Comparison of ENCODE assay signal across 21 cellular contexts in the genomic region with DNA sequence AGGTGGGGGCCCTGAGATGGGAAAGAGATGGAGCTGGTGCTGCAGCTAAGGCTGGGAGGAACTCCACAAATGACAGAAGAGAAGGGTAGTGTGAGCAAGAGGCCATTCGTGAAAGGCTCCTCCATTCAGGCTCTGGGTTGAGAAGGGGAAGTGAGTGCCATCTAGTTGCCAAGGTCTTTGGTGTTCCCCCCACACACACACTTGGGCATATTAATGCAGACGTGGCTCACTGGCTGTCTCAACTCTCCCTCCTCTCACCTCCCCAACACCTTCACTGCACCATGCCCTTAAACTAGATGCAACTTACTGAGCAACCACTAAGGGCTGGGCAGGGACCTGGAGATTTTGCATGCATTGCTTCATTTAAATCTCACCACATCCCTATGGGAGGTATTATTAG. TPM values are rescaled to one million over a fixed set of nuclear protein-coding genes. Genes with fewer than 3 reads are reported as not detected.
DNase-seq lines count a peak whose midpoint lies in the region; ATAC-seq and TF ChIP-seq lines count a peak whose summit lies in the region.
"Had no signal": no experiment of that assay in that cellular context is flagged by ENCODE, and none has a peak within 500 bp of the region (broad histone marks: within the 10 kb centered on the region; RNA-seq: fewer than 3 reads in every experiment).

No MANE protein-coding gene starts in this region.

- no peak overlapping the region for H3K27ac ChIP-seq in Karpas-422 (ENCODE audit: low read length)
- H3K27ac ChIP-seq: Peyer's patch had no signal

- H3K36me3 ChIP-seq in Karpas-422 (ENCODE audit: insufficient read depth, low read length) = no peaks in the 10 kb centered on the region
- H3K36me3 ChIP-seq: HAP-1, MG63, Peyer's patch had no signal

- no peak for TF ChIP-seq CTCF in CD14-positive monocyte (IDR thresholded peaks at IDR 0.05)

- intact Hi-C loops in CD14-positive monocyte (cut with micrococcal nuclease) = no loop called here

- H3K27ac Mint-ChIP-seq in naive B cell = peak overlapping the region in 1 of 6 donors; percentile 13
- H3K27ac Mint-ChIP-seq in CD14-positive monocyte = no peak overlapping the region
- H3K27ac Mint-ChIP-seq: CD8-positive, alpha-beta memory T cell; T-helper 2 cell treated with Interferon-gamma antibody and Interleukin-4, amounts not matched to agents 5 μg/mL and 100 μg/mL, for 36 hours had no signal

- H3K27me3 ChIP-seq in Karpas-422 (ENCODE audit: low read length) = peaks cover 5% of the 10 kb centered on the region; the same call in 1 of the 2 replicates
- H3K27me3 ChIP-seq: MG63, Peyer's patch had no signal

- no peaks in the 10 kb centered on the region for H4K20me1 ChIP-seq in Karpas-422 (ENCODE audit: insufficient read depth, low read depth, low read length)

- peaks cover 34 to 47% (median 41%) of the 10 kb centered on the region in 3 donors for H3K27me3 Mint-ChIP-seq in naive B cell
- H3K27me3 Mint-ChIP-seq in CD14-positive monocyte (ENCODE audit: low read depth in 3 of 3) = peaks cover 3 to 14% (median 12%) of the 10 kb centered on the region in 3 donors

- H2AFZ ChIP-seq in Karpas-422 (ENCODE audit: low read length) = peak overlapping the region; percentile 64; the same call in 1 of the 2 replicates

- no peak overlapping the region for H3K9ac ChIP-seq in Karpas-422 (ENCODE audit: low read length)

- H3K4me3 ChIP-seq in Karpas-422 (ENCODE audit: low read length) = peak overlapping the region; percentile 5; the same call in 1 of the 2 replicates
- H3K4me3 ChIP-seq: HAP-1, K562, MG63, Peyer's patch had no signal

- no peaks in the 10 kb centered on the region for H3K9me2 ChIP-seq in Karpas-422 (replicated peaks; ENCODE audit: insufficient read depth, low read length)

- peaks cover 0 to 8% (median 0%) of the 10 kb centered on the region in 3 donors for H3K4me1 Mint-ChIP-seq in naive B cell
- H3K4me1 Mint-ChIP-seq in CD14-positive monocyte = no peaks in the 10 kb centered on the region
- H3K4me1 Mint-ChIP-seq: CD8-positive, alpha-beta memory T cell had no signal

- peak overlapping the region; percentile 29 for H3K4me2 ChIP-seq in Karpas-422 (ENCODE audit: low read depth, low read length, poor library complexity, severe bottlenecking)

- no peaks in the 10 kb centered on the region for H3K79me2 ChIP-seq in Karpas-422 (ENCODE audit: low read length)

- H3K9me3 ChIP-seq in Karpas-422 (ENCODE audit: low read length) = no peaks in the 10 kb centered on the region
- H3K9me3 ChIP-seq: HAP-1, MG63, Peyer's patch had no signal

- H3K4me3 Mint-ChIP-seq in naive B cell = no peak overlapping the region
- no peak overlapping the region for H3K4me3 Mint-ChIP-seq in CD14-positive monocyte
- H3K4me3 Mint-ChIP-seq: CD8-positive, alpha-beta memory T cell; T-helper 2 cell treated with Interferon-gamma antibody and Interleukin-4, amounts not matched to agents 5 μg/mL and 100 μg/mL, for 36 hours had no signal

- DNase-seq in Karpas-422 = peak; percentile 80
- DNase-seq in NOMO-1 treated with DMSO at 0.1 percent for 48 hours (lab: John Stamatoyannopoulos, UW; ENCODE audit: unreplicated experiment) = peak; percentile 24
- no peak for DNase-seq in naive B cell
- DNase-seq in CD14-positive monocyte (ENCODE audit: low spot score) = no peak
- DNase-seq: CD8-positive, alpha-beta memory T cell; MG63; NCI-H1436 treated with DMSO at 0.1 percent for 48 hours; NCI-H2081; NCI-H524 treated with DMSO at 0.1 percent for 48 hours; Peyer's patch; SHP77; SW 1271 had no signal

- H3K9me3 Mint-ChIP-seq in naive B cell = no peaks in the 10 kb centered on the region
- no peaks in the 10 kb centered on the region for H3K9me3 Mint-ChIP-seq in CD14-positive monocyte
- H3K9me3 Mint-ChIP-seq: T-helper 2 cell treated with Interferon-gamma antibody and Interleukin-4, amounts not matched to agents 5 μg/mL and 100 μg/mL, for 36 hours had no signal

- peaks cover 11% of the 10 kb centered on the region for H3K4me1 ChIP-seq in Karpas-422 (ENCODE audit: low read length)
- H3K4me1 ChIP-seq: HAP-1, Peyer's patch had no signal

- peak; percentile 62 for ATAC-seq in GM18867 (IDR thresholded peaks at IDR 0.05; ENCODE audit: unreplicated experiment)
- peak; percentile 35 to 50 for ATAC-seq in naive B cell (ENCODE audit: low read depth in 2 of 2)
- ATAC-seq in HG03097 (IDR thresholded peaks at IDR 0.05; ENCODE audit: low FRiP score, unreplicated experiment) = no peak
- no peak for ATAC-seq in HG03520 (IDR thresholded peaks at IDR 0.05; ENCODE audit: unreplicated experiment)
- ATAC-seq: K562 had no signal

- H3K36me3 Mint-ChIP-seq in naive B cell = peaks cover 0 to 7% of the 10 kb centered on the region in 2 donors
- no peaks in the 10 kb centered on the region for H3K36me3 Mint-ChIP-seq in CD14-positive monocyte
- H3K36me3 Mint-ChIP-seq: CD8-positive, alpha-beta memory T cell had no signal

RNA-seq across cellular contexts. Expression of gene CLRN2, which starts 8.7 kb away (rescaled TPM):
- not detected in 2 replicates for total RNA-seq in Karpas-422 (2014; rRNA removed; shearing (Covaris generic); ENCODE audit: low replicate concordance)
- not detected for polyA plus RNA-seq in naive B cell (ENCODE audit: low read depth in 6 of 6)
- polyA plus RNA-seq in CD14-positive monocyte = not detected
- total RNA-seq: CD8-positive, alpha-beta memory T cell; Daoy; K562; Peyer's patch had no signal
- polyA plus RNA-seq: AG04450; BJ; CD8-positive, alpha-beta memory T cell; K562 had no signal

RNA-seq across cellular contexts. Expression of gene QDPR, which starts 11.7 kb away (rescaled TPM):
- 14.7 and 18.9 TPM in 2 replicates for total RNA-seq in Karpas-422 (2014; rRNA removed; shearing (Covaris generic); ENCODE audit: low replicate concordance)
- polyA plus RNA-seq in naive B cell (ENCODE audit: low read depth in 6 of 6) = 10 to 100 TPM in 5 of 6 donors, 1 to 10 TPM in 1; 9.7 to 21.8 (median 13.0) TPM
- 10 to 100 TPM; 27.7 to 31.7 TPM for polyA plus RNA-seq in CD14-positive monocyte

RNA-seq across cellular contexts. Expression of gene LAP3, which starts 53.4 kb away (rescaled TPM):
- 141 and 146 TPM in 2 replicates for total RNA-seq in Karpas-422 (2014; rRNA removed; shearing (Covaris generic); ENCODE audit: low replicate concordance)
- polyA plus RNA-seq in naive B cell (ENCODE audit: low read depth in 6 of 6) = 10 to 100 TPM; 33.4 to 54.5 (median 40.6) TPM
- polyA plus RNA-seq in CD14-positive monocyte = 100 to 1,000 TPM; 108 to 127 TPM

Comparison
In these comparisons a context has a peak if more than half of its experiments do, and no peak if none do; other contexts are left out.
1. ATAC-seq: peak in GM18867 (single experiment) and naive B cell (2 of 2); none in HG03097 (single experiment) and HG03520 (single experiment).
2. DNase-seq: peak in Karpas-422 (single experiment) and NOMO-1 treated with DMSO at 0.1 percent for 48 hours (single experiment); none in naive B cell (single experiment) and CD14-positive monocyte (single experiment).